ENCODE assay signal across 23 cellular contexts in the genomic region with DNA sequence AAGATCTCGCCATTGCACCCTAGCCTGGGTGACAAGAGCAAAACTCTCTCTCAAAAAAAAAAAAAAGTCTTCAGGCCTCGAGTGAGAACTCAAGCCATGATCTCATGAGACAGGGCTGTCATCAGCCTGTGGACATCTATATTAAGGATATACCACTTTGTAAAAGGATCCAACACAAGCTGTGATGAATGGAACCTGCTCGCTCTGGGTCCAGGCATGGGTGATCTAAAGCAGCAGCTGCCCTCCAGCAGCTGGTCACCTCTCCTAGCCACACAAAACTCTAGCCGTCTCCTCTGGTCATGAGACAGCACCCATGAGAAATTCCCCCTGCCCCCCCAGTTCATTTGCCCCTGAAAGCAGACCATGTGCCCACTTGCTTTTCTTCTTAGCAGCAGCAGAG.
"Had no signal": no experiment of that assay in that cellular context is flagged by ENCODE, and none has a peak within 500 bp of the region (broad histone marks: within the 10 kb centered on the region; RNA-seq: fewer than 3 reads in every experiment).

No MANE protein-coding gene starts in this region.

- H3K36me3 ChIP-seq: breast epithelium, SJSA1 had no signal

- DNase-seq: activated CD4-positive, alpha-beta T cell treated with anti-CD3 and anti-CD28 coated beads, Interleukin-2, amount 10 ng/mL, durations not matched to agents 24 days and 14 days; activated CD4-positive, alpha-beta T cell treated with anti-CD3 and anti-CD28 coated beads, Interleukin-2, amount 50 U/mL, for 48 hours; activated CD8-positive, alpha-beta T cell treated with anti-CD3 and anti-CD28 coated beads, Interleukin-2, amount 10 ng/mL, durations not matched to agents 7 days and 5 days; activated gamma-delta T cell; activated naive CD4-positive, alpha-beta T cell treated with Interleukin-2 at 50 U/mL for 16 hours; activated naive CD8-positive, alpha-beta T cell treated with anti-CD3 and anti-CD28 coated beads, Interleukin-2, amount 10 ng/mL, durations not matched to agents 7 days and 5 days; activated T-cell treated with anti-CD3 and anti-CD28 coated beads, Interleukin-2, amount 50 U/mL, for 24 hours; amygdala; body of pancreas; NCI-H1105 treated with DMSO at 0.1 percent for 48 hours; NCI-H1436; NCI-H1694; NCI-H1930; NCI-H2081 treated with DMSO at 0.1 percent for 48 hours; NCI-H226; NCI-H446 treated with DMSO at 0.1 percent for 48 hours; NCI-H524 treated with DMSO at 0.1 percent for 48 hours; SHP77; SK-N-SH had no signal

- H3K4me1 ChIP-seq: body of pancreas, breast epithelium, SJSA1 had no signal

- H3K4me3 ChIP-seq: body of pancreas, breast epithelium, K562, SJSA1 had no signal

- H3K4me2 ChIP-seq: SK-N-SH had no signal

- H3K9ac ChIP-seq: SK-N-SH had no signal

- ATAC-seq: activated CD8-positive, alpha-beta T cell treated with anti-CD3 and anti-CD28 coated beads, Interleukin-2, amount 10 ng/mL, durations not matched to agents 7 days and 5 days; body of pancreas; K562; Panc1 had no signal

- H3K27me3 ChIP-seq: body of pancreas, breast epithelium, SJSA1 had no signal

- H3K27ac ChIP-seq: body of pancreas, breast epithelium, SJSA1 had no signal

- H3K9me3 ChIP-seq: body of pancreas, breast epithelium, SJSA1, SK-N-SH had no signal
